ENCODE assay signal across 8 cellular contexts in the genomic region with DNA sequence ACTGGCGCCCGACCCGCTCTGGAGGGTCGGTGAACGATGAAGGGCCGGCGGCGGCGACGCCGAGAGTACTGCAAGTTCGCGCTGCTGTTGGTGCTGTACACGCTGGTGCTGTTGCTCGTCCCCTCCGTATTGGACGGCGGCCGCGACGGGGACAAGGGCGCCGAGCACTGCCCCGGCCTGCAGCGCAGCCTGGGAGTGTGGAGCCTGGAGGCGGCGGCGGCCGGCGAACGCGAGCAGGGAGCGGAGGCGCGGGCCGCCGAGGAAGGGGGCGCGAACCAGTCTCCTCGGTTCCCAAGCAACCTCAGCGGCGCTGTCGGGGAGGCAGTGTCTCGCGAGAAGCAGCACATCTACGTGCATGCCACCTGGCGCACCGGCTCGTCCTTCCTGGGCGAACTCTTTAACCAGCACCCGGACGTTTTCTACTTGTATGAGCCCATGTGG. TPM values are rescaled to one million over a fixed set of nuclear protein-coding genes. Genes with fewer than 3 reads are reported as not detected.
DNase-seq lines count a peak whose midpoint lies in the region; ATAC-seq and TF ChIP-seq lines count a peak whose summit lies in the region.

No MANE protein-coding gene starts in this region.

- H3K4me3 Mint-ChIP-seq in WTC11: peak overlapping the region; percentile 70
- peak overlapping the region; percentile 84 for H3K4me3 Mint-ChIP-seq in dendritic cell treated with granulocyte-macrophage colony-stimulating factor and Interleukin-4, amounts not matched to agents 40 ng/mL and 50 ng/mL, for 4 days

- peak; percentile 24 for ATAC-seq in GM21786 (IDR thresholded peaks at IDR 0.05; ENCODE audit: unreplicated experiment)
- ATAC-seq in WTC11: peak; percentile 49
- ATAC-seq in lung (ENCODE audit: insufficient read depth, low FRiP score): peak; percentile 29
- peak; percentile 4 for ATAC-seq in stimulated activated naive CD8-positive, alpha-beta T cell treated with anti-CD3 and anti-CD28 coated beads, Interleukin-15, Interleukin-2, amounts not matched to agents 100 U/mL and 50 U/mL, for 24 hours
- no peak for ATAC-seq in GM18858 (IDR thresholded peaks at IDR 0.05; ENCODE audit: unreplicated experiment)

- DNase-seq in DMS53 treated with DMSO at 0.1 percent for 48 hours (lab: John Stamatoyannopoulos, UW; ENCODE audit: unreplicated experiment): peak; percentile 57
- DNase-seq in NB4 (ENCODE audit: low read depth): peak; percentile 66
- DNase-seq in WTC11 (ENCODE audit: low spot score): peak; percentile 62
- DNase-seq in lung (ENCODE audit: low spot score): peak; percentile 41
- peak; percentile 55 for DNase-seq in stimulated activated naive CD8-positive, alpha-beta T cell treated with anti-CD3 and anti-CD28 coated beads, Interleukin-15, Interleukin-2, amounts not matched to agents 100 U/mL and 50 U/mL, for 24 hours

- H3K9me3 Mint-ChIP-seq in WTC11: no peaks in the 10 kb centered on the region
- H3K9me3 Mint-ChIP-seq in dendritic cell treated with granulocyte-macrophage colony-stimulating factor and Interleukin-4, amounts not matched to agents 40 ng/mL and 50 ng/mL, for 4 days: no peaks in the 10 kb centered on the region

- no peak overlapping the region for H3K27ac Mint-ChIP-seq in WTC11
- H3K27ac Mint-ChIP-seq in dendritic cell treated with granulocyte-macrophage colony-stimulating factor and Interleukin-4, amounts not matched to agents 40 ng/mL and 50 ng/mL, for 4 days: peak overlapping the region; percentile 75

- peak overlapping the region; percentile 77 to 89 for H3K27ac ChIP-seq in lung (ENCODE audit: low read depth in 1 of 2, low read length in 1 of 2)

- TF ChIP-seq POLR2A in NB4 (IDR thresholded peaks at IDR 0.05; ENCODE audit: extremely low read depth, insufficient read length): no peak

- H3K36me3 ChIP-seq in lung (ENCODE audit: control insufficient read depth in 2 of 2, insufficient read depth in 2 of 2, low read length in 2 of 2): no peaks in the 10 kb centered on the region

- H3K4me1 Mint-ChIP-seq in WTC11: peaks cover 34% of the 10 kb centered on the region
- peaks cover 48% of the 10 kb centered on the region for H3K4me1 Mint-ChIP-seq in dendritic cell treated with granulocyte-macrophage colony-stimulating factor and Interleukin-4, amounts not matched to agents 40 ng/mL and 50 ng/mL, for 4 days (ENCODE audit: low read depth)

- WGBS in lung, 2 donors: 0 to 44% methylated on average over 18 to 52 of the region's 52 CpGs

- no peaks in the 10 kb centered on the region for H3K27me3 ChIP-seq in lung (ENCODE audit: control insufficient read depth, insufficient read depth)

- H3K9me3 ChIP-seq in lung (ENCODE audit: control insufficient read depth in 2 of 2, insufficient read depth in 1 of 2, low read length in 1 of 2): peaks cover 0 to 13% of the 10 kb centered on the region in 2 donors

- peaks cover 3% of the 10 kb centered on the region for H3K27me3 Mint-ChIP-seq in WTC11 (ENCODE audit: low read depth)
- H3K27me3 Mint-ChIP-seq in dendritic cell treated with granulocyte-macrophage colony-stimulating factor and Interleukin-4, amounts not matched to agents 40 ng/mL and 50 ng/mL, for 4 days: peaks cover 4% of the 10 kb centered on the region

- peaks cover 2 to 5% of the 10 kb centered on the region in 2 donors for H3K4me1 ChIP-seq in lung (ENCODE audit: control insufficient read depth in 2 of 2, insufficient read depth in 2 of 2, low read length in 2 of 2)

- peak overlapping the region; percentile 55 for H3K4me3 ChIP-seq in NB4 (ENCODE audit: low read depth, low read length)
- H3K4me3 ChIP-seq in lung: peak overlapping the region; percentile 25

- POLR2A ChIA-PET in WTC11 (lab: Charles Lee): no interaction called here

- intact Hi-C loops in dendritic cell treated with granulocyte-macrophage colony-stimulating factor and Interleukin-4, amounts not matched to agents 40 ng/mL and 50 ng/mL, for 4 days (cut with micrococcal nuclease): no loop called here

- CTCF ChIA-PET in WTC11 (lab: Charles Lee): no interaction called here

- TF ChIP-seq CTCF in NB4 (IDR thresholded peaks at IDR 0.05; ENCODE audit: low read depth, low read length) (no peak), WTC11 (IDR thresholded peaks at IDR 0.05) (no peak), lung (IDR thresholded peaks at IDR 0.05; ENCODE audit: control extremely low read depth, extremely low read depth) (no peak)

- 0 out of 2 replicates have a peak, but pooled peaks cover 3% of the 10 kb centered on the region for H3K36me3 Mint-ChIP-seq in WTC11
- H3K36me3 Mint-ChIP-seq in dendritic cell treated with granulocyte-macrophage colony-stimulating factor and Interleukin-4, amounts not matched to agents 40 ng/mL and 50 ng/mL, for 4 days (ENCODE audit: low read depth): peaks cover 10% of the 10 kb centered on the region

TF ChIP-seq in WTC11, 78 proteins besides CTCF, POLR2A, EP300 and RAD21:
- TF ChIP-seq MYBL2 (CRISPR knock-in tag; IDR thresholded peaks at IDR 0.05) (peak; percentile 48; the same call in 1 of the 2 replicates), FOXP1 (CRISPR knock-in tag; IDR thresholded peaks at IDR 0.05; ENCODE audit: borderline replicate concordance) (no peak), KAT7 (CRISPR knock-in tag; IDR thresholded peaks at IDR 0.05; ENCODE audit: borderline replicate concordance) (peak; percentile 56; the same call in 1 of the 2 replicates)
- TF ChIP-seq, protein P1, sequence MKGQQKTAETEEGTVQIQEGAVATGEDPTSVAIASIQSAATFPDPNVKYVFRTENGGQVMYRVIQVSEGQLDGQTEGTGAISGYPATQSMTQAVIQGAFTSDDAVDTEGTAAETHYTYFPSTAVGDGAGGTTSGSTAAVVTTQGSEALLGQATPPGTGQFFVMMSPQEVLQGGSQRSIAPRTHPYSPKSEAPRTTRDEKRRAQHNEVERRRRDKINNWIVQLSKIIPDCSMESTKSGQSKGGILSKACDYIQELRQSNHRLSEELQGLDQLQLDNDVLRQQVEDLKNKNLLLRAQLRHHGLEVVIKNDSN (CRISPR knock-in tag; IDR thresholded peaks at IDR 0.05): 0 out of 2 replicates have a peak, but pooled peaks have one; percentile 1
TF ChIP-seq in WTC11: peak in this region for 3.

RNA-seq across cellular contexts. Expression of a gene that starts 0.4 kb away (rescaled TPM):
- 17.0 to 19.6 TPM (median 18.5 TPM) in 3 replicates for total RNA-seq in WTC11 (2021)
- total RNA-seq in lung: 1 to 10 TPM; 8.3 to 8.5 TPM
- polyA plus RNA-seq in lung: 1 to 10 TPM; 2.0 to 7.4 TPM

RNA-seq across cellular contexts. Expression of a gene that starts 28.7 kb away (rescaled TPM):
- total RNA-seq in WTC11 (2021) (4.4 to 7.6 TPM (median 7.0 TPM) in 3 replicates), lung (10 to 100 TPM in 1 of 2 donors, 1 to 10 TPM in 1; 4.2 to 11.3 TPM)
- polyA plus RNA-seq in lung: 1 to 10 TPM; 1.2 to 1.6 TPM
